ENCODE assay signal across 8 cellular contexts in the genomic region with DNA sequence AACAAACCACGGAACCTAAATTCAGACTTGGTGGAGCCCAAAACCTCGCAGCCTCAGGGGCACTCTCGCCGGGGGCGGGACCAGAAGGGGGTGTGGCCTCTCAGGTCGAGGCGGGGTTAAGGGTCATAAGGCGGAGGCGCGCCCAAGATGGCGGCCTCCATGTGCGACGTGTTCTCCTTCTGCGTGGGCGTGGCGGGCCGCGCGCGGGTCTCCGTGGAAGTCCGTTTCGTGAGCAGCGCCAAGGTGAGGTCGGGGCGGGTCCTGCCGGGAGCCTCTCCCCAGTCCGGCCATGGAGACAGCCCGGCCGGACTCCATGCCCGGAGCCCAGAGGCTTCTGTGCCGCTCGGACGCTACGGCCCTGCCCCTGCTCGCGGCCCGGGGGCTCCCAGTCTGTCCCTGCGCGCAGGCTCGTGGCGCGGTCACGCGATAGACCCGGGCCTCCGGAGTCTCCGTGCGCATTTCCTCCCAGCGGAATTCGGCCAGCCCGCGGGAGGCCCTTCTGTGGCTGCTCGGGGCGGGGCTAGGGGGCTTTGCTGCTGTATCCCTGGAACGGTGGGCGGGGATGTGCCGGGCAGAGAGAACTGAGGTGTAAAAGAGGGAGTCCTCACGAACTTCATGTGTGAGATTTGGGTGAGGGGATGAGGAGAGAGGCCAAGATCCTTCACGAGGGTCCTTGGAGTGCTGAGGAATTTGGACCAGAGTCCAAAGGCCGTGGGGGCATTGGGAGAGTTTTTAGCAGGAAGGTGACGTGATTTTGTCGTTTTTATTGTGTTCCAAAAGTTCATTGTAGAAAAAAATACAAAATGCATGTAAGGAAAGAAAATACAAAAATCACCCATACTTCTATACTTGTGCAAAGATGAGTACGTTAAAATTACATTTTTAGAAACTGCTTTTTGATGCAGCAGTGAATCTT. TPM values are rescaled to one million over a fixed set of nuclear protein-coding genes. Genes with fewer than 3 reads are reported as not detected.
DNase-seq lines count a peak whose midpoint lies in the region; ATAC-seq and TF ChIP-seq lines count a peak whose summit lies in the region.

A gene (plus strand): TSS at position 126 of the 916 bp plus-strand sequence. CDS start 22 bp downstream, at position 148.

- H3F3A ChIP-seq in neural progenitor cell (ENCODE audit: low read depth): peaks cover 7% of the 10 kb centered on the region

- peaks cover 27% of the 10 kb centered on the region for H3K4me1 Mint-ChIP-seq in neural progenitor cell

- H3K79me2 ChIP-seq in Karpas-422 (ENCODE audit: low read length): peaks cover 50% of the 10 kb centered on the region
- peaks cover 47% of the 10 kb centered on the region for H3K79me2 ChIP-seq in neural progenitor cell (ENCODE audit: low read depth)

- peak; percentile 75 for TF ChIP-seq POLR2A in Raji (IDR thresholded peaks at IDR 0.05; ENCODE audit: insufficient read depth, low read depth, low read length)

- H3K27me3 Mint-ChIP-seq in neural progenitor cell (ENCODE audit: insufficient read depth, low read depth): peaks cover 3% of the 10 kb centered on the region

- H3K9me3 ChIP-seq in Karpas-422 (ENCODE audit: low read length) (no peaks in the 10 kb centered on the region), neural progenitor cell (ENCODE audit: low read depth) (no peaks in the 10 kb centered on the region)

- H3K27ac ChIP-seq in Karpas-422 (ENCODE audit: low read length) (peak within 1 kb of the TSS; percentile 34), neural progenitor cell (peak within 1 kb of the TSS; percentile 29)

- peak within 1 kb of the TSS; percentile 79 for H3K9ac ChIP-seq in Karpas-422 (ENCODE audit: low read length)
- peak within 1 kb of the TSS; percentile 47 for H3K9ac ChIP-seq in neural progenitor cell

- peak within 1 kb of the TSS; percentile 95 for H3K4me3 Mint-ChIP-seq in neural progenitor cell

- ATAC-seq in GM21825 (IDR thresholded peaks at IDR 0.05; ENCODE audit: unreplicated experiment): peak; percentile 89

- H3K4me2 ChIP-seq in Karpas-422 (ENCODE audit: low read depth, low read length, poor library complexity, severe bottlenecking) (peak within 1 kb of the TSS; percentile 77), neural progenitor cell (peak within 1 kb of the TSS; percentile 82)

- no peak for TF ChIP-seq CTCF in fibroblast of villous mesenchyme (IDR thresholded peaks at IDR 0.05; ENCODE audit: insufficient read depth, low read depth, low read length)
- TF ChIP-seq CTCF in neural progenitor cell (IDR thresholded peaks at IDR 0.05): no peak

- no peaks in the 10 kb centered on the region for H3K36me3 Mint-ChIP-seq in neural progenitor cell

- H3K27ac Mint-ChIP-seq in neural progenitor cell: peak within 1 kb of the TSS; percentile 93

- H2AFZ ChIP-seq in Karpas-422 (ENCODE audit: low read length) (peak within 1 kb of the TSS; percentile 73; the same call in 1 of the 2 replicates), neural progenitor cell (replicated peaks) (peak within 1 kb of the TSS; percentile 80)

- peaks cover 30% of the 10 kb centered on the region for H3K4me1 ChIP-seq in Karpas-422 (ENCODE audit: low read length)
- peaks cover 5% of the 10 kb centered on the region for H3K4me1 ChIP-seq in neural progenitor cell

- H4K20me1 ChIP-seq in Karpas-422 (ENCODE audit: insufficient read depth, low read depth, low read length): no peaks in the 10 kb centered on the region
- no peaks in the 10 kb centered on the region for H4K20me1 ChIP-seq in neural progenitor cell (ENCODE audit: low read depth)

- H3K9me2 ChIP-seq in Karpas-422 (replicated peaks; ENCODE audit: insufficient read depth, low read length): no peaks in the 10 kb centered on the region

- H3K9me3 Mint-ChIP-seq in neural progenitor cell: no peaks in the 10 kb centered on the region

- H3K4me3 ChIP-seq in Karpas-422 (ENCODE audit: low read length) (peak within 1 kb of the TSS; percentile 81), fibroblast of villous mesenchyme (ENCODE audit: low read depth, low read length) (peak within 1 kb of the TSS; percentile 69), neural progenitor cell (peak within 1 kb of the TSS; percentile 68)

- no peaks in the 10 kb centered on the region for H3K36me3 ChIP-seq in Karpas-422 (ENCODE audit: insufficient read depth, low read length)
- H3K36me3 ChIP-seq in neural progenitor cell: no peaks in the 10 kb centered on the region

- H3K27me3 ChIP-seq in Karpas-422 (ENCODE audit: low read length) (no peaks in the 10 kb centered on the region), neural progenitor cell (no peaks in the 10 kb centered on the region)

- DNase-seq in Daoy (ENCODE audit: low read depth): peak; percentile 85
- peak; percentile 98 for DNase-seq in Karpas-422
- peak; percentile 87 for DNase-seq in activated T-helper 9 cell treated with anti-CD3 and anti-CD28 coated beads, Interleukin-2, amount 50 U/mL, for 16 hours (ENCODE audit: low read depth)
- DNase-seq in fibroblast of villous mesenchyme (ENCODE audit: low read depth): peak; percentile 87
- peak; percentile 91 for DNase-seq in neural progenitor cell (ENCODE audit: low spot score)
- DNase-seq in stromal cell of bone marrow (ENCODE audit: low read depth): peak; percentile 56

RNA-seq across cellular contexts. Expression of the gene that starts here (rescaled TPM):
- 31.5 and 31.9 TPM in 2 replicates for total RNA-seq in Daoy (2014; rRNA removed; shearing (Covaris generic))
- 35.6 and 48.1 TPM in 2 replicates for total RNA-seq in Karpas-422 (2014; rRNA removed; shearing (Covaris generic); ENCODE audit: low replicate concordance)
- total RNA-seq in fibroblast of villous mesenchyme: 20.7 and 20.9 TPM in 2 replicates
- total RNA-seq in neural progenitor cell (ENCODE audit: low replicate concordance): 21.0 and 31.4 TPM in 2 replicates

Comparison
In these comparisons a context has a peak if more than half of its experiments do, and no peak if none do; other contexts are left out.
1. Peak in every context shown above with its lines: DNase-seq, ATAC-seq, H3K4me3 ChIP-seq and H3K27ac ChIP-seq.